Comparison of ENCODE assay signal across 29 cellular contexts in genomic region chr21:44496196-44496899, GRCh38. TPM values are rescaled to one million over a fixed set of nuclear protein-coding genes. Genes with fewer than 3 reads are reported as not detected.
A peak's percentile ranks its signal among the peaks of the same experiment; 100 is the strongest.
DNase-seq lines count a peak whose midpoint lies in the region; ATAC-seq and TF ChIP-seq lines count a peak whose summit lies in the region.
"Had no signal": no experiment of that assay in that cellular context is flagged by ENCODE, and none has a peak within 500 bp of the region (broad histone marks: within the 10 kb centered on the region; RNA-seq: fewer than 3 reads in every experiment).

No MANE protein-coding gene starts in this region.

- H3K27ac ChIP-seq in right lobe of liver (no peak overlapping the region), spleen (no peak overlapping the region), coronary artery (no peak overlapping the region)

- no peaks in the 10 kb centered on the region for H3K36me3 ChIP-seq in right lobe of liver
- H3K36me3 ChIP-seq in spleen: no peaks in the 10 kb centered on the region
- H3K36me3 ChIP-seq: ovary had no signal

- TF ChIP-seq POLR2A in right lobe of liver (IDR thresholded peaks at IDR 0.05) (no peak), spleen (IDR thresholded peaks at IDR 0.05) (no peak)

- H3K9me3 ChIP-seq in right lobe of liver (no peaks in the 10 kb centered on the region), spleen (peaks cover 0 to 25% (median 21%) of the 10 kb centered on the region in 8 donors)
- H3K9me3 ChIP-seq: ovary had no signal

- H3K4me1 ChIP-seq in right lobe of liver (no peaks in the 10 kb centered on the region), spleen (peaks cover 0 to 17% (median 2%) of the 10 kb centered on the region in 6 donors)

- H3K27me3 ChIP-seq in right lobe of liver (no peaks in the 10 kb centered on the region), spleen (replicated peaks in 1 of 7) (peaks cover 0 to 47% (median 0%) of the 10 kb centered on the region in 7 donors)
- H3K27me3 ChIP-seq: ovary had no signal

- H3K4me3 ChIP-seq in right lobe of liver: no peak overlapping the region
- H3K4me3 ChIP-seq in spleen: no peak overlapping the region
- H3K4me3 ChIP-seq in coronary artery: no peak overlapping the region
- H3K4me3 ChIP-seq: ovary had no signal

- WGBS in right lobe of liver (ENCODE audit: insufficient coverage, low coverage, low lambda C conversion rate, missing lambda C conversion rate): 69% methylated on average over 12 of the region's 21 CpGs
- 66 to 75% (median 70%) methylated on average over 20 to 21 of the region's 21 CpGs for WGBS in spleen, 5 donors

- DNase-seq in NCI-H345 treated with DMSO at 0.1 percent for 48 hours (lab: John Stamatoyannopoulos, UW; ENCODE audit: unreplicated experiment) (peak; percentile 81), NCI-H345 (lab: John Stamatoyannopoulos, UW) (no peak), NCI-H526 (lab: John Stamatoyannopoulos, UW) (peak; percentile 79 to 80), right lobe of liver (peak in 2 of 3 donors; percentile 15), spleen (peak; percentile 21), cerebellar cortex (ENCODE audit: low spot score) (no peak), coronary artery (ENCODE audit: low spot score) (no peak), HUDEP-2 (lab: John Stamatoyannopoulos, UW; ENCODE audit: unreplicated experiment in 76 of 76) (no peak)
- DNase-seq: 8988T; activated CD4-positive, alpha-beta memory T cell treated with anti-CD3 and anti-CD28 coated beads, Interleukin-2, amount 10 ng/mL, durations not matched to agents 7 days and 5 days; activated CD4-positive, alpha-beta T cell treated with anti-CD3 and anti-CD28 coated beads for 1 hour; activated CD8-positive, alpha-beta memory T cell treated with anti-CD3 and anti-CD28 coated beads, Interleukin-2, amount 50 U/mL, for 4 hours; Calu3; CD4-positive, CD25-positive, alpha-beta regulatory T cell; effector CD8-positive, alpha-beta T cell; left cardiac atrium; NCI-H1105; NCI-H2171 treated with DMSO at 0.1 percent for 48 hours; ovary; SIG-M5; stimulated activated naive B cell treated with anti-CD40 and anti-IgM and Interleukin-4, amounts not matched to agents 10 μg/mL and 1 μg/mL and 100 μg/mL, for 72 hours had no signal

- ATAC-seq in right lobe of liver: no peak
- ATAC-seq: stimulated activated naive B cell treated with anti-CD40 and anti-IgM and Interleukin-4, amounts not matched to agents 10 μg/mL and 1 μg/mL and 100 μg/mL, for 72 hours had no signal

- TF ChIP-seq CTCF in right lobe of liver (IDR thresholded peaks at IDR 0.05): no peak
- no peak for TF ChIP-seq CTCF in spleen (IDR thresholded peaks at IDR 0.05 in 8 of 11, conservative IDR thresholded peaks at IDR 0.05 in 3 of 11)
- no peak for TF ChIP-seq CTCF in coronary artery (IDR thresholded peaks at IDR 0.05)

- intact Hi-C loops in right lobe of liver (cut with DNase I): no loop called here
- intact Hi-C loops in spleen (cut with DNase I; ENCODE audit: low total_unique reads): no loop called here

RNA-seq across cellular contexts. Expression of gene LRRC3, which starts 41.0 kb away (rescaled TPM):
- total RNA-seq in right lobe of liver (10 to 100 TPM in 5 of 6 experiments, 1 to 10 TPM in 1; 7.5 to 19.3 (median 13.9) TPM), spleen (1 to 10 TPM; 1.3 to 4.9 (median 3.4) TPM)
- under 1 TPM; 0.24 to 0.86 (median 0.26) TPM for polyA plus RNA-seq in spleen
- total RNA-seq: myocyte had no signal

RNA-seq across cellular contexts. Expression of gene KRTAP10-1, which starts 43.6 kb away (rescaled TPM):
- total RNA-seq in right lobe of liver (not detected), spleen (not detected)
- not detected for polyA plus RNA-seq in spleen
- total RNA-seq: activated CD4-positive, alpha-beta memory T cell treated with anti-CD3 and anti-CD28 coated beads, Interleukin-2, amount 10 ng/mL, durations not matched to agents 7 days and 5 days; Calu3; CD4-positive, CD25-positive, alpha-beta regulatory T cell; epithelial cell of proximal tubule; glomerular endothelial cell; HT-29; left cardiac atrium; mesenteric fat pad; myocyte; ovary; skeletal muscle tissue; T-helper 2 cell treated with Interferon-gamma antibody and Interleukin-4, amounts not matched to agents 100 ng/mL and 5 ng/mL, for 36 hours; urinary bladder had no signal
- polyA plus RNA-seq: CD4-positive, CD25-positive, alpha-beta regulatory T cell; ovary; urinary bladder had no signal

RNA-seq across cellular contexts. Expression of gene KRTAP10-2, which starts 55.0 kb away (rescaled TPM):
- total RNA-seq in right lobe of liver: not detected
- total RNA-seq in spleen: not detected
- polyA plus RNA-seq in spleen: not detected
- total RNA-seq: activated CD4-positive, alpha-beta memory T cell treated with anti-CD3 and anti-CD28 coated beads, Interleukin-2, amount 10 ng/mL, durations not matched to agents 7 days and 5 days; Calu3; CD4-positive, CD25-positive, alpha-beta regulatory T cell; epithelial cell of proximal tubule; glomerular endothelial cell; HT-29; left cardiac atrium; mesenteric fat pad; myocyte; ovary; skeletal muscle tissue; T-helper 2 cell treated with Interferon-gamma antibody and Interleukin-4, amounts not matched to agents 100 ng/mL and 5 ng/mL, for 36 hours; urinary bladder had no signal
- polyA plus RNA-seq: CD4-positive, CD25-positive, alpha-beta regulatory T cell; ovary; urinary bladder had no signal

Comparison
In these comparisons a context has a peak if more than half of its experiments do, and no peak if none do; other contexts are left out.
1. DNase-seq: peak in NCI-H345 treated with DMSO at 0.1 percent for 48 hours (single experiment), NCI-H526 (2 of 2), right lobe of liver (2 of 3) and spleen (single experiment); none in NCI-H345 (single experiment), cerebellar cortex (single experiment), coronary artery (single experiment) and HUDEP-2 (0 of 76).